In genomic region chr20:17504326-17504897, GRCh38 we compare ENCODE assay signal across 8 cellular contexts. TPM values are rescaled to one million over a fixed set of nuclear protein-coding genes. Genes with fewer than 3 reads are reported as not detected.
DNase-seq lines count a peak whose midpoint lies in the region; ATAC-seq and TF ChIP-seq lines count a peak whose summit lies in the region.

No MANE protein-coding gene starts in this region.

- peak overlapping the region; percentile 58 for H3K27ac Mint-ChIP-seq in Caco-2 (ENCODE audit: unreplicated experiment)
- no peak overlapping the region for H3K27ac Mint-ChIP-seq in chondrocyte (ENCODE audit: unreplicated experiment)

- no peak for TF ChIP-seq EP300 in sigmoid colon (IDR thresholded peaks at IDR 0.05)

- H2AFZ ChIP-seq in GM23248, result peak overlapping the region; percentile 97

- intact Hi-C loops in Caco-2 (cut with micrococcal nuclease; ENCODE audit: unreplicated experiment), result loop anchor here (1.0 to 10.0 kb wide), 4 partner anchors 14 to 390 kb away; no protein-coding TSS in a partner anchor
- intact Hi-C loops in Panc1 (cut with micrococcal nuclease; ENCODE audit: unreplicated experiment), result loop anchor here (10.0 kb wide), 1 partner anchor 490 kb away; no protein-coding TSS in a partner anchor
- intact Hi-C loops in sigmoid colon (cut with DNase I), result loop anchor here (2.0 to 10.0 kb wide), 4 partner anchors 26 to 630 kb away; partner anchors contain the start of genes BFSP1, KAT14 and PET117

- H3F3A ChIP-seq in GM23248 (ENCODE audit: insufficient read depth), result no peaks in the 10 kb centered on the region

- in situ Hi-C loops in GM23248 (cut with MboI) (loop anchor here (25.0 kb wide), 1 partner anchor 783 kb away; the partner anchor contains the start of gene ZNF133), Panc1 (cut with HindIII; ENCODE audit: low pct_unique_long_range_greater_than_20kb, low sequenced_read_pairs) (no loop called here)

- POLR2A ChIA-PET in Caco-2 (lab: Charles Lee), result no interaction called here
- POLR2A ChIA-PET in Panc1 (lab: Charles Lee), result no interaction called here

- H3K4me3 ChIP-seq in Caco-2 (ENCODE audit: low read depth, low read length) (no peak overlapping the region), GM23248 (peak overlapping the region; percentile 83), Panc1 (ENCODE audit: low read depth in 2 of 2, low read length in 2 of 2) (peak overlapping the region; percentile 36 to 54), sigmoid colon (peak overlapping the region in 3 of 4 donors; percentile 42 to 54 (median 53))

- no peaks in the 10 kb centered on the region for H4K20me1 ChIP-seq in GM23248 (ENCODE audit: insufficient read depth)

- H3K4me1 Mint-ChIP-seq in Caco-2 (ENCODE audit: low read depth, unreplicated experiment) (peaks cover 18% of the 10 kb centered on the region), chondrocyte (ENCODE audit: low read depth) (peaks cover 17% of the 10 kb centered on the region)

- no peaks in the 10 kb centered on the region for H3K27me3 Mint-ChIP-seq in Caco-2 (ENCODE audit: insufficient read depth, unreplicated experiment)
- no peaks in the 10 kb centered on the region for H3K27me3 Mint-ChIP-seq in chondrocyte (ENCODE audit: low read depth)

- H3K4me2 ChIP-seq in GM23248 (ENCODE audit: unreplicated experiment), result peak overlapping the region; percentile 100

- no peaks in the 10 kb centered on the region for H3K9me2 ChIP-seq in GM23248 (ENCODE audit: insufficient read depth)

- no TSS peak for BruUV-seq in Caco-2 (replicated peaks; lab: Mats Ljungman, UMichigan)
- no TSS peak for BruUV-seq in Panc1 (replicated peaks; lab: Mats Ljungman, UMichigan)

- no peaks in the 10 kb centered on the region for H3K79me2 ChIP-seq in GM23248 (ENCODE audit: insufficient read depth)

- TF ChIP-seq POLR2A in erythroblast (IDR thresholded peaks at IDR 0.05; ENCODE audit: low read length), result no peak
- no peak for TF ChIP-seq POLR2A in sigmoid colon (IDR thresholded peaks at IDR 0.05)

- no peak overlapping the region for H3K27ac ChIP-seq in GM23248
- H3K27ac ChIP-seq in Panc1 (ENCODE audit: low read length), result peak overlapping the region; percentile 79
- no peak overlapping the region for H3K27ac ChIP-seq in sigmoid colon

- CTCF ChIA-PET in Caco-2 (lab: Charles Lee) (interaction anchor here (0.7 to 2.2 kb wide), 9 partner anchors 10 to 702 kb away, joined by 3 to 9 read pairs (median 4); partner anchors contain the start of genes BFSP1 and DSTN), Panc1 (lab: Charles Lee) (interaction anchor here (0.6 to 1.8 kb wide), 7 partner anchors 10 to 462 kb away, joined by 4 to 7 read pairs (median 5); no protein-coding TSS in a partner anchor)

- no peaks in the 10 kb centered on the region for H3K9me3 ChIP-seq in Caco-2
- H3K9me3 ChIP-seq in GM23248 (ENCODE audit: low read depth), result no peaks in the 10 kb centered on the region
- no peaks in the 10 kb centered on the region for H3K9me3 ChIP-seq in Panc1 (ENCODE audit: control insufficient read depth, insufficient read depth, low read depth, low read length)
- no peaks in the 10 kb centered on the region for H3K9me3 ChIP-seq in sigmoid colon

- H3K36me3 ChIP-seq in Caco-2 (ENCODE audit: control insufficient read depth, insufficient read depth, low read length) (no peaks in the 10 kb centered on the region), GM23248 (ENCODE audit: low read depth) (no peaks in the 10 kb centered on the region), Panc1 (ENCODE audit: control insufficient read depth, insufficient read depth, low read length) (no peaks in the 10 kb centered on the region), sigmoid colon (no peaks in the 10 kb centered on the region)

- H3K4me1 ChIP-seq in Caco-2 (peaks cover 12% of the 10 kb centered on the region; the same call in 1 of the 2 replicates), GM23248 (ENCODE audit: insufficient read depth) (peaks cover 12% of the 10 kb centered on the region; the same call in 1 of the 2 replicates), Panc1 (ENCODE audit: control insufficient read depth, insufficient read depth, low read length) (peaks cover 13% of the 10 kb centered on the region; the same call in 1 of the 2 replicates), sigmoid colon (peaks cover 0 to 10% (median 8%) of the 10 kb centered on the region in 4 donors)

- TF ChIP-seq CTCF in Caco-2 (IDR thresholded peaks at IDR 0.05; ENCODE audit: insufficient read depth in 1 of 2, low read depth in 1 of 2, low read length in 1 of 2, severe bottlenecking in 1 of 2, unreplicated experiment in 1 of 2), result no peak
- TF ChIP-seq CTCF in Panc1 (IDR thresholded peaks at IDR 0.05), result no peak
- no peak for TF ChIP-seq CTCF in sigmoid colon (IDR thresholded peaks at IDR 0.05)
- no peak for TF ChIP-seq CTCF in chondrocyte (IDR thresholded peaks at IDR 0.05)

- H3K9ac ChIP-seq in GM23248, result peak overlapping the region; percentile 74

- H3K36me3 Mint-ChIP-seq in Caco-2 (ENCODE audit: insufficient read depth, unreplicated experiment), result no peaks in the 10 kb centered on the region
- peaks cover 2% of the 10 kb centered on the region for H3K36me3 Mint-ChIP-seq in chondrocyte (ENCODE audit: low read depth)

- H3K4me3 Mint-ChIP-seq in Caco-2 (ENCODE audit: unreplicated experiment) (peak overlapping the region; percentile 18), chondrocyte (ENCODE audit: unreplicated experiment) (no peak overlapping the region)

- ATAC-seq in Panc1, result peak; percentile 75
- ATAC-seq in GM19467 (IDR thresholded peaks at IDR 0.05; ENCODE audit: unreplicated experiment), result no peak

- H3K27me3 ChIP-seq in Caco-2 (replicated peaks; ENCODE audit: control insufficient read depth, insufficient read depth, low read length) (no peaks in the 10 kb centered on the region), GM23248 (replicated peaks; ENCODE audit: insufficient read depth) (no peaks in the 10 kb centered on the region), Panc1 (ENCODE audit: control insufficient read depth, insufficient read depth, low read length) (no peaks in the 10 kb centered on the region), sigmoid colon (no peaks in the 10 kb centered on the region)

- H3K9me3 Mint-ChIP-seq in Caco-2 (ENCODE audit: unreplicated experiment) (no peaks in the 10 kb centered on the region), chondrocyte (ENCODE audit: low read depth) (no peaks in the 10 kb centered on the region)

- DNase-seq in Caco-2, result no peak
- no peak for DNase-seq in GM23248
- DNase-seq in Panc1 (ENCODE audit: low read depth, low spot score), result no peak
- peak; percentile 82 to 84 for DNase-seq in erythroblast (lab: John Stamatoyannopoulos, UW)
- DNase-seq in sigmoid colon, result peak; percentile 63
- no peak for DNase-seq in chondrocyte (ENCODE audit: low spot score)
- no peak for DNase-seq in COR-L47 (lab: John Stamatoyannopoulos, UW)

- WGBS in GM23248 (ENCODE audit: low coverage in 1 of 2, low lambda C conversion rate in 2 of 2, missing lambda C conversion rate in 2 of 2), 2 experiments, result 21 to 23% methylated on average over 17 of the region's 17 CpGs
- WGBS in sigmoid colon, 2 donors, result 29 to 38% methylated on average over 17 of the region's 17 CpGs

RNA-seq across cellular contexts. Expression of gene BFSP1, which starts 26.8 kb away (rescaled TPM):
- total RNA-seq in Caco-2 (2022) (20.4 and 22.7 TPM in 2 replicates), Panc1 (2021; ENCODE audit: unreplicated experiment) (6.9 TPM), sigmoid colon (1 to 10 TPM; 1.1 to 3.6 (median 1.5) TPM), chondrocyte (9.6 to 14.4 TPM (median 11.7 TPM) in 3 replicates)
- total RNA-seq in GM23248 (2014; rRNA removed; shearing (Covaris generic)), result 0.25 and 0.32 TPM in 2 replicates
- polyA plus RNA-seq in GM23248 (2016; fragmentation: Nextera tagmentation; extraction: Ambion mirVana) (0.25 and 0.28 TPM in 2 replicates), sigmoid colon (under 1 TPM in 2 of 3 donors, not detected in 1; 0.51 to 0.60 TPM)
- polyA plus RNA-seq in Panc1 (2012; ENCODE audit: insufficient read length), result 5.2 TPM

Comparison
In these comparisons a context has a peak if more than half of its experiments do, and no peak if none do; other contexts are left out.
1. DNase-seq: peak in erythroblast (2 of 2) and sigmoid colon (single experiment); none in Caco-2 (0 of 2), GM23248 (single experiment), Panc1 (single experiment), chondrocyte (single experiment) and COR-L47 (single experiment).